Comparison of ENCODE assay signal across 14 cellular contexts in the genomic region with DNA sequence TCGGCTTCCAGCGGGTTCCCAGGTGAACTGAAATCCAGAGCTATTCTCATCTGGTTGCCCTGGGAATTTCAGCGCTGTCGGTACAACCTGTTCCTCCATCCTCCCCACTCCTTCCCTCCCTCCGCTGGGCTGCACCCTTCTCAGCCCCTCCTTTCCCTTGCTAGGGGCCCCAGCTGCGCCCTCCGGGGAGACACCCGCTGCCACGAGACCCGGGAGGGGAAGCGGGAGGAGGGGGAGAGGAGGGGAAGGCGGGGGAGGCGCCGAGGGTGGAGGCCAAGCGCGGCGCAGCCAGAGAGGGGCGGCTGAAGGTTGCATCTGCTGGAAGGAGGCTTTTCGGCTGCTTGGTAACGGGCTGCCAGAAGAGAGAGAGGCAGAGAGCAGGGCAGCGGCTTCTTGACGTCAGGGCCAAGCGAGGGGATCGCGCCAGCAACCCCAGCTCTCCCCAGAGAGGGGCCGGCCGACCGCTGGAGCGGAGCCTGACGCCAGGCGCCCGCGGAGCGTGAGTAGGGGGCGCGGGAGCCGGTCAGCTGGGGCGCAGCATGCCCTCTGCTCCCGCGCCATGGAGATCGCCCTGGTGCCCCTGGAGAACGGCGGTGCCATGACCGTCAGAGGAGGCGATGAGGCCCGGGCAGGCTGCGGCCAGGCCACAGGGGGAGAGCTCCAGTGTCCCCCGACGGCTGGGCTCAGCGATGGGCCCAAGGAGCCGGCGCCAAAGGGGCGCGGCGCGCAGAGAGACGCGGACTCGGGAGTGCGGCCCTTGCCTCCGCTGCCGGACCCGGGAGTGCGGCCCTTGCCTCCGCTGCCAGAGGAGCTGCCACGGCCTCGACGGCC. TPM values are rescaled to one million over a fixed set of nuclear protein-coding genes. Genes with fewer than 3 reads are reported as not detected.
DNase-seq lines count a peak whose midpoint lies in the region; ATAC-seq and TF ChIP-seq lines count a peak whose summit lies in the region.
"Had no signal": no experiment of that assay in that cellular context is flagged by ENCODE, and none has a peak within 500 bp of the region (broad histone marks: within the 10 kb centered on the region; RNA-seq: fewer than 3 reads in every experiment).

A gene (plus strand): TSS at position 291 of the 831 bp plus-strand sequence. CDS start 269 bp downstream, at position 560.

- H3K27ac ChIP-seq in gastroesophageal sphincter (peak within 1 kb of the TSS in 3 of 4 donors; percentile 37 to 75 (median 69)), tibial nerve (no peak within 1 kb of the TSS), MM.1S (ENCODE audit: low read length) (no peak within 1 kb of the TSS)
- H3K27ac ChIP-seq: left lung, uterus had no signal

- H3K9me3 Mint-ChIP-seq in activated naive CD8-positive, alpha-beta T cell treated with anti-CD3 and anti-CD28 coated beads, Interleukin-2, amount 50 U/mL, for 24 hours: no peaks in the 10 kb centered on the region
- no peaks in the 10 kb centered on the region for H3K9me3 Mint-ChIP-seq in activated naive CD8-positive, alpha-beta T cell treated with anti-CD3 and anti-CD28 coated beads for 36 hours
- peaks cover 1 to 8% (median 5%) of the 10 kb centered on the region in 7 donors for H3K9me3 Mint-ChIP-seq in naive B cell
- H3K9me3 Mint-ChIP-seq: dendritic cell treated with granulocyte-macrophage colony-stimulating factor and Interleukin-4, amounts not matched to agents 40 ng/mL and 50 ng/mL, for 4 days had no signal

- H3K27me3 Mint-ChIP-seq in activated naive CD8-positive, alpha-beta T cell treated with anti-CD3 and anti-CD28 coated beads, Interleukin-2, amount 50 U/mL, for 24 hours: peaks cover 30% of the 10 kb centered on the region
- peaks cover 43% of the 10 kb centered on the region for H3K27me3 Mint-ChIP-seq in activated naive CD8-positive, alpha-beta T cell treated with anti-CD3 and anti-CD28 coated beads for 36 hours
- H3K27me3 Mint-ChIP-seq in naive B cell: peaks cover 16 to 50% (median 49%) of the 10 kb centered on the region in 3 donors

- H3K27ac Mint-ChIP-seq in activated naive CD8-positive, alpha-beta T cell treated with anti-CD3 and anti-CD28 coated beads, Interleukin-2, amount 50 U/mL, for 24 hours: no peak within 1 kb of the TSS
- no peak within 1 kb of the TSS for H3K27ac Mint-ChIP-seq in activated naive CD8-positive, alpha-beta T cell treated with anti-CD3 and anti-CD28 coated beads for 36 hours
- H3K27ac Mint-ChIP-seq in naive B cell: peak within 1 kb of the TSS in 5 of 6 donors; percentile 23 to 85 (median 57)
- H3K27ac Mint-ChIP-seq: dendritic cell treated with granulocyte-macrophage colony-stimulating factor and Interleukin-4, amounts not matched to agents 40 ng/mL and 50 ng/mL, for 4 days had no signal

- H3K4me1 Mint-ChIP-seq in activated naive CD8-positive, alpha-beta T cell treated with anti-CD3 and anti-CD28 coated beads, Interleukin-2, amount 50 U/mL, for 24 hours: no peaks in the 10 kb centered on the region
- H3K4me1 Mint-ChIP-seq in activated naive CD8-positive, alpha-beta T cell treated with anti-CD3 and anti-CD28 coated beads for 36 hours: no peaks in the 10 kb centered on the region
- peaks cover 31 to 69% (median 31%) of the 10 kb centered on the region in 3 donors for H3K4me1 Mint-ChIP-seq in naive B cell

- no peaks in the 10 kb centered on the region for H3F3A ChIP-seq in MM.1S (ENCODE audit: insufficient read depth, low read length)

- H3K36me3 Mint-ChIP-seq in activated naive CD8-positive, alpha-beta T cell treated with anti-CD3 and anti-CD28 coated beads, Interleukin-2, amount 50 U/mL, for 24 hours (ENCODE audit: low read depth): peaks cover 5% of the 10 kb centered on the region
- no peaks in the 10 kb centered on the region for H3K36me3 Mint-ChIP-seq in activated naive CD8-positive, alpha-beta T cell treated with anti-CD3 and anti-CD28 coated beads for 36 hours
- H3K36me3 Mint-ChIP-seq in naive B cell: peaks cover 0 to 17% of the 10 kb centered on the region in 2 donors

- H3K4me3 ChIP-seq in gastroesophageal sphincter (peak within 1 kb of the TSS in 1 of 2 donors; percentile 50), tibial nerve (peak within 1 kb of the TSS in 2 of 4 donors; percentile 9 to 33), MM.1S (ENCODE audit: low read length) (no peak within 1 kb of the TSS)
- H3K4me3 ChIP-seq: left lung, uterus had no signal

- TF ChIP-seq CTCF in gastroesophageal sphincter (IDR thresholded peaks at IDR 0.05) (no peak), tibial nerve (IDR thresholded peaks at IDR 0.05) (no peak), MM.1S (IDR thresholded peaks at IDR 0.05; ENCODE audit: low read length) (no peak)

- H3K9me3 ChIP-seq in gastroesophageal sphincter: no peaks in the 10 kb centered on the region
- H3K9me3 ChIP-seq in tibial nerve: no peaks in the 10 kb centered on the region
- H3K9me3 ChIP-seq in MM.1S (replicated peaks; ENCODE audit: insufficient read depth, low read length): no peaks in the 10 kb centered on the region
- H3K9me3 ChIP-seq: left lung, uterus had no signal

- H3K4me2 ChIP-seq in MM.1S (ENCODE audit: low read depth, low read length): no peak within 1 kb of the TSS

- H3K4me3 Mint-ChIP-seq in activated naive CD8-positive, alpha-beta T cell treated with anti-CD3 and anti-CD28 coated beads, Interleukin-2, amount 50 U/mL, for 24 hours: no peak within 1 kb of the TSS
- H3K4me3 Mint-ChIP-seq in activated naive CD8-positive, alpha-beta T cell treated with anti-CD3 and anti-CD28 coated beads for 36 hours: no peak within 1 kb of the TSS
- peak within 1 kb of the TSS; percentile 25 to 85 (median 73) for H3K4me3 Mint-ChIP-seq in naive B cell
- H3K4me3 Mint-ChIP-seq: dendritic cell treated with granulocyte-macrophage colony-stimulating factor and Interleukin-4, amounts not matched to agents 40 ng/mL and 50 ng/mL, for 4 days had no signal

- no peaks in the 10 kb centered on the region for H3K9me2 ChIP-seq in MM.1S (replicated peaks; ENCODE audit: insufficient read depth, low read length)

- no peak within 1 kb of the TSS for H3K9ac ChIP-seq in MM.1S (ENCODE audit: low read length)

- TF ChIP-seq POLR2A in gastroesophageal sphincter (IDR thresholded peaks at IDR 0.05) (no peak), tibial nerve (IDR thresholded peaks at IDR 0.05) (no peak)

- H3K27me3 ChIP-seq in gastroesophageal sphincter (peaks cover 67% of the 10 kb centered on the region), tibial nerve (peaks cover 0 to 21% of the 10 kb centered on the region in 2 donors), MM.1S (replicated peaks; ENCODE audit: insufficient read depth, low read length) (0 out of 2 replicates have a peak, but pooled peaks cover 5% of the 10 kb centered on the region)
- H3K27me3 ChIP-seq: uterus had no signal

- H4K20me1 ChIP-seq in MM.1S (ENCODE audit: insufficient read depth, low read length): no peaks in the 10 kb centered on the region

- peak; percentile 5 for DNase-seq in activated naive CD8-positive, alpha-beta T cell treated with anti-CD3 and anti-CD28 coated beads, Interleukin-2, amount 50 U/mL, for 24 hours
- DNase-seq in activated naive CD8-positive, alpha-beta T cell treated with anti-CD3 and anti-CD28 coated beads for 36 hours: no peak
- DNase-seq in naive B cell (peak; percentile 67), tibial nerve (ENCODE audit: low spot score in 2 of 2) (no peak), HPDE6-E6E7 (ENCODE audit: extremely low spot score) (no peak), MM.1S (no peak), LoVo (ENCODE audit: low spot score) (no peak)
- DNase-seq: NCI-H2081 treated with DMSO at 0.1 percent for 48 hours; stimulated activated CD4-positive, alpha-beta T cell treated with anti-CD3 and anti-CD28 coated beads, Interleukin-2, amount 100 ng/mL, for 24 hours had no signal

- H3K36me3 ChIP-seq in gastroesophageal sphincter: no peaks in the 10 kb centered on the region
- no peaks in the 10 kb centered on the region for H3K36me3 ChIP-seq in tibial nerve
- no peaks in the 10 kb centered on the region for H3K36me3 ChIP-seq in MM.1S (replicated peaks; ENCODE audit: insufficient read depth, low read length)
- H3K36me3 ChIP-seq: left lung, uterus had no signal

- ATAC-seq in activated naive CD8-positive, alpha-beta T cell treated with anti-CD3 and anti-CD28 coated beads, Interleukin-2, amount 50 U/mL, for 24 hours: no peak
- ATAC-seq in gastroesophageal sphincter (peak; percentile 22), naive B cell (ENCODE audit: low read depth in 2 of 2) (peak; percentile 85 to 86)
- ATAC-seq: left lung had no signal

- WGBS in gastroesophageal sphincter (ENCODE audit: low coverage in 1 of 2), 2 donors: 2% methylated on average over 5 of the region's 68 CpGs; no CpG with 5 or more reads in 1 of the 2 donors
- WGBS in tibial nerve, 2 donors: 3 to 6% methylated on average over 38 to 52 of the region's 68 CpGs

- TF ChIP-seq EP300 in gastroesophageal sphincter (IDR thresholded peaks at IDR 0.05) (no peak), tibial nerve (IDR thresholded peaks at IDR 0.05) (no peak)

- no peak within 1 kb of the TSS for H2AFZ ChIP-seq in MM.1S (ENCODE audit: low read length)

- peaks cover 0 to 33% (median 3%) of the 10 kb centered on the region in 3 donors for H3K4me1 ChIP-seq in gastroesophageal sphincter
- peaks cover 0 to 8% (median 0%) of the 10 kb centered on the region in 4 donors for H3K4me1 ChIP-seq in tibial nerve
- peaks cover 13% of the 10 kb centered on the region for H3K4me1 ChIP-seq in MM.1S (ENCODE audit: low read length)
- H3K4me1 ChIP-seq: left lung, uterus had no signal

- no peaks in the 10 kb centered on the region for H3K79me2 ChIP-seq in MM.1S (ENCODE audit: low read length)

RNA-seq across cellular contexts. Expression of the gene that starts here (rescaled TPM):
- total RNA-seq in activated naive CD8-positive, alpha-beta T cell treated with anti-CD3 and anti-CD28 coated beads for 36 hours: not detected
- total RNA-seq in gastroesophageal sphincter (10 to 100 TPM in 2 of 4 donors, 1 to 10 TPM in 2; 1.3 to 37.3 (median 6.8) TPM), tibial nerve (1 to 10 TPM in 2 of 4 donors, under 1 TPM in 2; 0.84 to 3.7 (median 1.5) TPM)
- polyA plus RNA-seq in naive B cell (ENCODE audit: low read depth in 6 of 6): under 1 TPM in 3 of 6 donors, not detected in 3; 0.16 to 0.47 (median 0.22) TPM
- total RNA-seq: T-helper 2 cell treated with Interferon-gamma antibody and Interleukin-4, amounts not matched to agents 100 ng/mL and 5 ng/mL, for 36 hours had no signal

Comparison
In these comparisons a context has a peak if more than half of its experiments do, and no peak if none do; other contexts are left out.
1. Peak in DNase-seq and ATAC-seq in naive B cell; RNA of the gene not detected or under 1 TPM.
2. H3K27ac Mint-ChIP-seq: peak in naive B cell (5 of 6); none in activated naive CD8-positive, alpha-beta T cell treated with anti-CD3 and anti-CD28 coated beads, Interleukin-2, amount 50 U/mL, for 24 hours (single experiment) and activated naive CD8-positive, alpha-beta T cell treated with anti-CD3 and anti-CD28 coated beads for 36 hours (single experiment).
3. H3K4me3 Mint-ChIP-seq: peak in naive B cell (8 of 8); none in activated naive CD8-positive, alpha-beta T cell treated with anti-CD3 and anti-CD28 coated beads, Interleukin-2, amount 50 U/mL, for 24 hours (single experiment) and activated naive CD8-positive, alpha-beta T cell treated with anti-CD3 and anti-CD28 coated beads for 36 hours (single experiment).
4. H3K27ac ChIP-seq: peak in gastroesophageal sphincter (3 of 4); none in tibial nerve (0 of 4) and MM.1S (single experiment).